16 cellular contexts compared by ENCODE assay signal in the genomic region with DNA sequence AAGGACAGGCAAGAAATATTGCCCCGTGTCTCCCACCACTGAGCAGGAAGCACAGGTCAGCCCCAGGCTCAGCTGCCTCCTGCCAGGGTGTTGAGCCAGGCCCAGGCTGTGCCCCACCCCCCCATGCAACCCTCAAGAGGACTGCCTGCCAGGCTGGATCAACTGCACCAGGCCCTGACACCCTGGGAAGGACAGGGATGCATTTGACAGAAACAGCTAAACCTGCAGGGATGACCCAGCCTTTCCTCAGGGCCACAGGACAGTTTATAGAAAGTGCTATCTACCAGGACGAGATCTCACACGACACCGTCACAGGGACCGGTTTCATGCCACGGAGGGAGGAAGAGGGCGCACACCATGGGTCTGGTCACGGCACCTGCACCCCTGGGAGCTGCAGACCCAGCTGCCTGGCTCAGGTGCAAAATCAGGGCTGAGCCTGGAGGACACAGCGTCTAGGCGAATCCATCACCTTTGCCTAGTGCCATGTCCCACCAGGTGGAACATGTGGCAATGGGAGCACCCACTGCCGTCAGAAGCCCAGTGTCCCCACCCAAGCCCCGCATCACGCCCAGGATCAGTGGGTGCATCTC.
A peak's percentile ranks its signal among the peaks of the same experiment; 100 is the strongest.
DNase-seq lines count a peak whose midpoint lies in the region; ATAC-seq and TF ChIP-seq lines count a peak whose summit lies in the region.
"Had no signal": no experiment of that assay in that cellular context is flagged by ENCODE, and none has a peak within 500 bp of the region (broad histone marks: within the 10 kb centered on the region; RNA-seq: fewer than 3 reads in every experiment).

No MANE protein-coding gene starts in this region.

- peak overlapping the region; percentile 73 for H2AFZ ChIP-seq in neuronal stem cell (ENCODE audit: low read length)

- H4K91ac ChIP-seq in neuronal stem cell (ENCODE audit: low read depth, low read length, poor library complexity) = no peak overlapping the region

- H3K36me3 ChIP-seq in Panc1 (ENCODE audit: control insufficient read depth, insufficient read depth, low read length) (no peaks in the 10 kb centered on the region), neuronal stem cell (replicated peaks in 1 of 2; ENCODE audit: control insufficient read depth in 2 of 2, insufficient read depth in 2 of 2, low read length in 2 of 2) (no peaks in the 10 kb centered on the region)
- no peaks in the 10 kb centered on the region for H3K36me3 ChIP-seq in CD8-positive, alpha-beta memory T cell (ENCODE audit: insufficient read depth, low read length)
- H3K36me3 ChIP-seq: BE2C, MG63 had no signal

- no peaks in the 10 kb centered on the region for H3K4me1 ChIP-seq in Panc1 (ENCODE audit: control insufficient read depth, insufficient read depth, low read length)
- peaks cover 11 to 15% of the 10 kb centered on the region in 2 donors for H3K4me1 ChIP-seq in neuronal stem cell (ENCODE audit: control insufficient read depth in 2 of 2, insufficient read depth in 1 of 2, low read depth in 1 of 2, low read length in 2 of 2)
- peaks cover 17% of the 10 kb centered on the region for H3K4me1 ChIP-seq in CD8-positive, alpha-beta memory T cell (ENCODE audit: insufficient read depth, low read length)

- H3K9me3 ChIP-seq in Panc1 (ENCODE audit: control insufficient read depth, insufficient read depth, low read depth, low read length) (no peaks in the 10 kb centered on the region), neuronal stem cell (replicated peaks in 1 of 2; ENCODE audit: control insufficient read depth in 2 of 2, insufficient read depth in 1 of 2, low read depth in 1 of 2, low read length in 2 of 2) (no peaks in the 10 kb centered on the region)
- H3K9me3 ChIP-seq in CD8-positive, alpha-beta memory T cell (ENCODE audit: low read length) = no peaks in the 10 kb centered on the region
- H3K9me3 ChIP-seq: BE2C, MG63 had no signal

- no TSS peak for BruUV-seq in Calu3 (replicated peaks; lab: Mats Ljungman, UMichigan)
- no TSS peak for BruUV-seq in Panc1 (replicated peaks; lab: Mats Ljungman, UMichigan)

- H3K18ac ChIP-seq in neuronal stem cell (ENCODE audit: low read length) = peak overlapping the region; percentile 91

- no peak overlapping the region for H3K4me2 ChIP-seq in neuronal stem cell (ENCODE audit: insufficient read depth, low read length, poor library complexity, severe bottlenecking)

- in situ Hi-C loops in Panc1 (cut with HindIII; ENCODE audit: low pct_unique_long_range_greater_than_20kb, low sequenced_read_pairs) = no loop called here

- H4K8ac ChIP-seq in neuronal stem cell (ENCODE audit: low read depth, low read length) = peak overlapping the region; percentile 33

- H3K79me1 ChIP-seq in neuronal stem cell (ENCODE audit: low read depth, low read length) = no peaks in the 10 kb centered on the region

- peak overlapping the region; percentile 95 for H2BK15ac ChIP-seq in neuronal stem cell (ENCODE audit: low read length)

- CTCF ChIA-PET in Calu3 (lab: Charles Lee) (interaction anchor here (0.5 to 1.2 kb wide), 6 partner anchors 41 to 153 kb away, joined by 3 to 5 read pairs (median 4); no protein-coding TSS in a partner anchor), Panc1 (lab: Charles Lee) (no interaction called here)
- CTCF ChIA-PET in activated CD4-positive, alpha-beta memory T cell treated with anti-CD3 and anti-CD28 coated beads, Interleukin-2, amount 10 ng/mL, durations not matched to agents 7 days and 5 days (lab: Charles Lee) = no interaction called here
- CTCF ChIA-PET in CD8-positive, alpha-beta memory T cell (lab: Charles Lee) = no interaction called here

- intact Hi-C loops in Calu3 (cut with micrococcal nuclease; ENCODE audit: unreplicated experiment) = loop anchor here (1.0 kb wide), 1 partner anchor 46 kb away; no protein-coding TSS in a partner anchor
- intact Hi-C loops in Panc1 (cut with micrococcal nuclease; ENCODE audit: unreplicated experiment) = no loop called here
- intact Hi-C loops in left colon (cut with DNase I, micrococcal nuclease) = no loop called here

- no peak overlapping the region for H3K27ac Mint-ChIP-seq in Calu3 (ENCODE audit: unreplicated experiment)
- no peak overlapping the region for H3K27ac Mint-ChIP-seq in activated CD4-positive, alpha-beta memory T cell treated with anti-CD3 and anti-CD28 coated beads, Interleukin-2, amount 10 ng/mL, durations not matched to agents 7 days and 5 days
- H3K27ac Mint-ChIP-seq in immature natural killer cell = no peak overlapping the region
- H3K27ac Mint-ChIP-seq in CD8-positive, alpha-beta memory T cell = no peak overlapping the region

- peak overlapping the region; percentile 70 for H3K4ac ChIP-seq in neuronal stem cell (ENCODE audit: low read length)

- H2BK5ac ChIP-seq in neuronal stem cell (ENCODE audit: low read length) = peak overlapping the region; percentile 63

- ATAC-seq in Panc1 = 0 out of 2 replicates have a peak, but pooled peaks have one; percentile 13
- peak; percentile 5 for ATAC-seq in left colon

- H2BK120ac ChIP-seq in neuronal stem cell (ENCODE audit: low read depth, low read length) = peak overlapping the region; percentile 88

- H3K4me3 ChIP-seq in Panc1 (ENCODE audit: low read depth in 2 of 2, low read length in 2 of 2) (no peak overlapping the region), neuronal stem cell (ENCODE audit: low read length in 2 of 2) (no peak overlapping the region)
- no peak overlapping the region for H3K4me3 ChIP-seq in CD8-positive, alpha-beta memory T cell (ENCODE audit: low read length)
- H3K4me3 ChIP-seq: MG63 had no signal

- POLR2A ChIA-PET in Panc1 (lab: Charles Lee) = no interaction called here
- POLR2A ChIA-PET in activated CD4-positive, alpha-beta memory T cell treated with anti-CD3 and anti-CD28 coated beads, Interleukin-2, amount 10 ng/mL, durations not matched to agents 7 days and 5 days (lab: Charles Lee) = no interaction called here
- POLR2A ChIA-PET in CD8-positive, alpha-beta memory T cell (lab: Charles Lee) = no interaction called here

- peak overlapping the region; percentile 52 for H2BK12ac ChIP-seq in neuronal stem cell (ENCODE audit: low read length)

- H3K27me3 Mint-ChIP-seq in Calu3 (ENCODE audit: unreplicated experiment) = no peaks in the 10 kb centered on the region
- H3K27me3 Mint-ChIP-seq in activated CD4-positive, alpha-beta memory T cell treated with anti-CD3 and anti-CD28 coated beads, Interleukin-2, amount 10 ng/mL, durations not matched to agents 7 days and 5 days = peaks cover 15% of the 10 kb centered on the region
- H3K27me3 Mint-ChIP-seq in immature natural killer cell (ENCODE audit: low read depth in 3 of 3) = peaks cover 5 to 6% (median 5%) of the 10 kb centered on the region in 3 donors
- peaks cover 15 to 26% of the 10 kb centered on the region in 2 donors for H3K27me3 Mint-ChIP-seq in CD8-positive, alpha-beta memory T cell

- H3K9ac ChIP-seq in neuronal stem cell (ENCODE audit: low read depth, low read length, poor library complexity) = peak overlapping the region; percentile 50

- peak overlapping the region; percentile 95 for H2AK5ac ChIP-seq in neuronal stem cell (ENCODE audit: low read depth, low read length)

- H3K4me3 Mint-ChIP-seq in Calu3 (ENCODE audit: low read depth, unreplicated experiment) (peak overlapping the region; percentile 34), immature natural killer cell (no peak overlapping the region)
- no peak overlapping the region for H3K4me3 Mint-ChIP-seq in activated CD4-positive, alpha-beta memory T cell treated with anti-CD3 and anti-CD28 coated beads, Interleukin-2, amount 10 ng/mL, durations not matched to agents 7 days and 5 days
- no peak overlapping the region for H3K4me3 Mint-ChIP-seq in CD8-positive, alpha-beta memory T cell

- H3K27ac ChIP-seq in Panc1 (ENCODE audit: low read length) (no peak overlapping the region), neuronal stem cell (replicated peaks; ENCODE audit: low read length) (no peak overlapping the region)
- no peak overlapping the region for H3K27ac ChIP-seq in CD8-positive, alpha-beta memory T cell (ENCODE audit: low read depth, low read length)

- DNase-seq in Calu3 (peak; percentile 13), Panc1 (ENCODE audit: low read depth, low spot score) (no peak), left colon (no peak), neuronal stem cell (ENCODE audit: low spot score) (no peak), ecto neural progenitor cell (ENCODE audit: low spot score) (no peak), immature natural killer cell (no peak)
- DNase-seq in activated CD4-positive, alpha-beta memory T cell treated with anti-CD3 and anti-CD28 coated beads, Interleukin-2, amount 10 ng/mL, durations not matched to agents 7 days and 5 days = no peak
- DNase-seq in CD8-positive, alpha-beta memory T cell = no peak
- DNase-seq: BE2C, DMS153, EL, MG63, NCI-H1092 treated with DMSO at 0.1 percent for 48 hours, NCI-H1694 treated with DMSO at 0.1 percent for 48 hours, NCI-H446 treated with DMSO at 0.1 percent for 48 hours, NCI-H82 had no signal

- peaks cover 13% of the 10 kb centered on the region for H3K4me1 Mint-ChIP-seq in Calu3 (ENCODE audit: low read depth, unreplicated experiment)
- H3K4me1 Mint-ChIP-seq in activated CD4-positive, alpha-beta memory T cell treated with anti-CD3 and anti-CD28 coated beads, Interleukin-2, amount 10 ng/mL, durations not matched to agents 7 days and 5 days = peaks cover 12% of the 10 kb centered on the region
- H3K4me1 Mint-ChIP-seq in immature natural killer cell = peaks cover 12% of the 10 kb centered on the region in 2 donors
- peaks cover 12 to 17% (median 15%) of the 10 kb centered on the region in 3 donors for H3K4me1 Mint-ChIP-seq in CD8-positive, alpha-beta memory T cell

- H3K23ac ChIP-seq in neuronal stem cell (ENCODE audit: low read depth, low read length, poor library complexity) = peak overlapping the region; percentile 58

- H3K36me3 Mint-ChIP-seq in Calu3 (ENCODE audit: insufficient read depth, unreplicated experiment) (no peaks in the 10 kb centered on the region), immature natural killer cell (no peaks in the 10 kb centered on the region)
- H3K36me3 Mint-ChIP-seq in activated CD4-positive, alpha-beta memory T cell treated with anti-CD3 and anti-CD28 coated beads, Interleukin-2, amount 10 ng/mL, durations not matched to agents 7 days and 5 days (ENCODE audit: low read depth) = no peaks in the 10 kb centered on the region
- H3K36me3 Mint-ChIP-seq in CD8-positive, alpha-beta memory T cell = no peaks in the 10 kb centered on the region

- WGBS in neuronal stem cell (ENCODE audit: extremely low coverage in 2 of 2, insufficient read length in 2 of 2, insufficient replicate concordance in 1 of 2), 2 donors = no CpG with 5 or more reads among the region's 13 CpGs

- no peaks in the 10 kb centered on the region for H3K9me3 Mint-ChIP-seq in Calu3 (ENCODE audit: low read depth, unreplicated experiment)
- no peaks in the 10 kb centered on the region for H3K9me3 Mint-ChIP-seq in activated CD4-positive, alpha-beta memory T cell treated with anti-CD3 and anti-CD28 coated beads, Interleukin-2, amount 10 ng/mL, durations not matched to agents 7 days and 5 days
- H3K9me3 Mint-ChIP-seq in immature natural killer cell = no peaks in the 10 kb centered on the region
- H3K9me3 Mint-ChIP-seq in CD8-positive, alpha-beta memory T cell = no peaks in the 10 kb centered on the region

- TF ChIP-seq CTCF in Calu3 (IDR thresholded peaks at IDR 0.05; ENCODE audit: unreplicated experiment) (no peak), Panc1 (IDR thresholded peaks at IDR 0.05) (no peak)

- H3K27me3 ChIP-seq in Panc1 (ENCODE audit: control insufficient read depth, insufficient read depth, low read length) (no peaks in the 10 kb centered on the region; the same call in 1 of the 2 replicates), neuronal stem cell (ENCODE audit: control insufficient read depth in 3 of 3, insufficient read depth in 3 of 3, low read depth in 1 of 3, low read length in 3 of 3) (no peaks in the 10 kb centered on the region)
- H3K27me3 ChIP-seq in CD8-positive, alpha-beta memory T cell (ENCODE audit: insufficient read depth, low read length, poor library complexity, severe bottlenecking) = peaks cover 18% of the 10 kb centered on the region
- H3K27me3 ChIP-seq: BE2C, MG63 had no signal

- H3K14ac ChIP-seq in neuronal stem cell (ENCODE audit: low read length) = peak overlapping the region; percentile 73
